1 cellular context compared by ENCODE assay signal in genomic region chr20:348972-349841, GRCh38.
TF ChIP-seq lines count a peak whose summit lies in the region.

No MANE protein-coding gene starts in this region.

TF ChIP-seq in H1, 55 proteins besides CTCF, POLR2A, EP300 and RAD21:
- TF ChIP-seq SIX5 (IDR thresholded peaks at IDR 0.05; ENCODE audit: low read depth, low read length), result no peak
- TF ChIP-seq KDM1A (IDR thresholded peaks at IDR 0.05; ENCODE audit: borderline replicate concordance, low read length), result no peak
